ENCODE assay signal across 1 cellular context in genomic region chr2:135685361-135685760, GRCh38.
TF ChIP-seq lines count a peak whose summit lies in the region.

No MANE protein-coding gene starts in this region.

TF ChIP-seq in A549, 52 proteins besides CTCF, POLR2A, EP300 and RAD21 (continued from another document):
- TF ChIP-seq FOXS1 (CRISPR knock-in tag; IDR thresholded peaks at IDR 0.05) (no peak), KDM5A (IDR thresholded peaks at IDR 0.05) (no peak), TFCP2L1 (CRISPR knock-in tag; IDR thresholded peaks at IDR 0.05) (no peak), NR3C1 (IDR thresholded peaks at IDR 0.05) (no peak), USF2 (IDR thresholded peaks at IDR 0.05) (no peak), FOSL2 (IDR thresholded peaks at IDR 0.05) (no peak), FOSL2 (CRISPR knock-in tag; IDR thresholded peaks at IDR 0.05) (no peak), ESRRA (IDR thresholded peaks at IDR 0.05; ENCODE audit: borderline replicate concordance, low read length) (no peak)
